13 cellular contexts compared by ENCODE assay signal in the genomic region with DNA sequence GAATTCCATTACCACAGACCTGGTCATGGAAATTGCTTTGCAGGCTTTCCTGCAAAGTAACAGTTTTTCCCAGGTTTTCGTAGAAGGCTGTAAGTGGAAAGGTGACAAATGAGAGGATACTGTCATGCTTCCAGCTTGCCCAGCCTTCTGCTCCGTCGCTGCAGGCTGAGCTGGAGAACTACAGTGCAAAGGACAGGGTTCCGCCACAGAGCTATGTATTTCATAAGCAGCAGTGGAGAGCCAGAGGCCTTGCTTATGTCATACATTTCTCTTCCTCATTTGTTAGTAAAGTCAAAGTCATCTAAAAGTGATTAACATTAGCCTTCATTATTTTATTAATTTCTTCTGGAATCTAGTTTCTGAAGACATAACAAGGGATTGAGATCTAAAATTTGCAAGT.
DNase-seq lines count a peak whose midpoint lies in the region; ATAC-seq and TF ChIP-seq lines count a peak whose summit lies in the region.
"Had no signal": no experiment of that assay in that cellular context is flagged by ENCODE, and none has a peak within 500 bp of the region (broad histone marks: within the 10 kb centered on the region; RNA-seq: fewer than 3 reads in every experiment).

No MANE protein-coding gene starts in this region.

- H3K4me3 ChIP-seq in NB4 (ENCODE audit: low read depth, low read length): no peak overlapping the region
- H3K4me3 ChIP-seq in SK-N-MC: no peak overlapping the region
- H3K4me3 ChIP-seq in hepatocyte: no peak overlapping the region
- no peak overlapping the region for H3K4me3 ChIP-seq in spleen
- H3K4me3 ChIP-seq: cardiac muscle cell, HAP-1, SJSA1 had no signal

- no peaks in the 10 kb centered on the region for H3K36me3 ChIP-seq in SK-N-MC (ENCODE audit: insufficient read depth, low read length)
- H3K36me3 ChIP-seq in hepatocyte (replicated peaks; ENCODE audit: insufficient read depth, low read depth): no peaks in the 10 kb centered on the region
- peaks cover 0 to 38% (median 2%) of the 10 kb centered on the region in 6 donors for H3K36me3 ChIP-seq in spleen
- H3K36me3 ChIP-seq: HAP-1 had no signal

- no peak for TF ChIP-seq CTCF in NB4 (IDR thresholded peaks at IDR 0.05; ENCODE audit: low read depth, low read length)
- TF ChIP-seq CTCF in hepatocyte (IDR thresholded peaks at IDR 0.05; ENCODE audit: poor library complexity): no peak
- TF ChIP-seq CTCF in spleen (IDR thresholded peaks at IDR 0.05 in 8 of 11, conservative IDR thresholded peaks at IDR 0.05 in 3 of 11): no peak

- H4K20me1 ChIP-seq in hepatocyte (ENCODE audit: insufficient read depth, poor library complexity, severe bottlenecking): no peaks in the 10 kb centered on the region

- no peak for ATAC-seq in HG03469 (IDR thresholded peaks at IDR 0.05; ENCODE audit: unreplicated experiment)
- ATAC-seq in HG02759 (IDR thresholded peaks at IDR 0.05; ENCODE audit: unreplicated experiment): no peak
- ATAC-seq: stimulated activated memory B cell treated with anti-CD40 and anti-IgM and Interleukin-4, amounts not matched to agents 10 μg/mL and 1 μg/mL and 100 μg/mL, for 72 hours had no signal

- peak; percentile 56 for DNase-seq in NB4 (ENCODE audit: low read depth)
- no peak for DNase-seq in SK-N-MC (ENCODE audit: low read depth, low spot score)
- peak; percentile 51 for DNase-seq in hepatocyte (ENCODE audit: low spot score)
- no peak for DNase-seq in spleen
- no peak for DNase-seq in kidney glomerular epithelial cell (lab: John Stamatoyannopoulos, UW)
- DNase-seq: activated CD4-positive, alpha-beta T cell treated with anti-CD3 and anti-CD28 coated beads for 1 hour; activated effector memory CD4-positive, alpha-beta T cell treated with Interleukin-2 at 50 U/mL for 16 hours had no signal

- peak overlapping the region; percentile 80 for H3K27ac ChIP-seq in SK-N-MC
- H3K27ac ChIP-seq in hepatocyte: peak overlapping the region; percentile 39
- peak overlapping the region in 5 of 8 donors; percentile 23 to 56 (median 34) for H3K27ac ChIP-seq in spleen
- H3K27ac ChIP-seq: cardiac muscle cell, SJSA1 had no signal

- H2AFZ ChIP-seq in hepatocyte: no peak overlapping the region

- H3K9me3 ChIP-seq in SK-N-MC (ENCODE audit: low read depth, low read length) (no peaks in the 10 kb centered on the region), hepatocyte (ENCODE audit: low read depth) (no peaks in the 10 kb centered on the region), spleen (no peaks in the 10 kb centered on the region)
- H3K9me3 ChIP-seq: HAP-1, SJSA1 had no signal

- H3K4me1 ChIP-seq in hepatocyte (ENCODE audit: insufficient read depth): peaks cover 38% of the 10 kb centered on the region
- H3K4me1 ChIP-seq in spleen: peaks cover 30 to 100% (median 81%) of the 10 kb centered on the region in 6 donors

- no peaks in the 10 kb centered on the region for H3K9me2 ChIP-seq in hepatocyte (replicated peaks; ENCODE audit: insufficient read depth)

- intact Hi-C loops in spleen (cut with DNase I; ENCODE audit: low total_unique reads): no loop called here

- TF ChIP-seq POLR2A in NB4 (IDR thresholded peaks at IDR 0.05; ENCODE audit: extremely low read depth, insufficient read length) (no peak), spleen (IDR thresholded peaks at IDR 0.05) (no peak)

- H3K9ac ChIP-seq in SK-N-MC (ENCODE audit: insufficient read length): no peak overlapping the region

- H3K27me3 ChIP-seq in hepatocyte: no peaks in the 10 kb centered on the region
- H3K27me3 ChIP-seq in spleen (replicated peaks in 1 of 7): no peaks in the 10 kb centered on the region
- H3K27me3 ChIP-seq: cardiac muscle cell, SJSA1 had no signal

- peaks cover 63% of the 10 kb centered on the region for H3K79me2 ChIP-seq in hepatocyte

- 82% methylated on average over 4 of the region's 4 CpGs for WGBS in hepatocyte (ENCODE audit: low lambda C conversion rate, missing lambda C conversion rate)
- 53 to 87% (median 66%) methylated on average over 4 of the region's 4 CpGs for WGBS in spleen, 5 donors

- peak overlapping the region; percentile 10 for H3K4me2 ChIP-seq in hepatocyte

Comparison
In these comparisons a context has a peak if more than half of its experiments do, and no peak if none do; other contexts are left out.
1. DNase-seq: peak in NB4 (single experiment) and hepatocyte (single experiment); none in SK-N-MC (single experiment), spleen (single experiment) and kidney glomerular epithelial cell (single experiment).
2. Peak in every context shown above with its lines, with median percentiles within 50 percentile points of each other: H3K27ac ChIP-seq.